ENCODE assay signal across 1 cellular context in the genomic region with DNA sequence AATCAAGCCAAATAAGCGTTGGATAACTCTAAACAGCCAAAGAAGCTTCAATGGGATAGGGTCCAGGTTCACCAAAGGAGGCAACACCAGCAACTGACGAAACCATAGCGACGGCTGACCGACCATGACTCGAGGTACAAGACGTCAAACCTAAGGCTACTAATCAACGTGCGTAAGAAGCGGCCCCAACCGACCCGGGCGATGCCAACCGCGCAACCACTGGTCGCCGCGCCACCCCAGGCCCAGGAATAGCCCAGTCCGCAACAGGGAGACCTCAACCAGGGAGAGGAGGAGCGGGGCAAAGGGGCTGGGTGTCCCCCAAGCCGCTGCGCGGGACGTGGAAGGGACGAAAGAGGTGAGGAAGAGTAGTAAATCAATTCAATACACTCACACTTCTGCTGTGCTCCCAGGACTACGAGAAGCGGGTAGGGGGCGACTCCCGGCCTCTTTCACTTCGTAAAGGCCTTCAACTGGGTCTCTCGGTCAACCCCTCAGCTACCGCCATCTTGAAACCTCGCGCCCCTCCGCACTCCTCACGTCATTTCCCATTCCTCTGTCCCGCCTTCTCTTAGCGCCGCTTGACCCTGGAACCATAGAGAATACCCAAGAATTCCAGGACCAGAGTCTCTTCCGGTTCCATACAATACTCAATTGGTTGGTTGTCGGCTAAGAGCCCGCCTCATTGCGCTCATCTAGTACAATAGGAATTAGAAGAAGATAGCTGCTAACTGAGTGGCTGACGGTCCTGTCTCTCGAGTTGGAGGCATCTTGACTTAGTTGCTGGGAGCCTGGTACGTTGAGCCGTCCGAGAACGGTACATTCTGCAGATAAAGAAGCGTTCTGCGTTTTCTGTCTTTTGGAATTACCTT.
TF ChIP-seq lines count a peak whose summit lies in the region.

A gene with protein sequence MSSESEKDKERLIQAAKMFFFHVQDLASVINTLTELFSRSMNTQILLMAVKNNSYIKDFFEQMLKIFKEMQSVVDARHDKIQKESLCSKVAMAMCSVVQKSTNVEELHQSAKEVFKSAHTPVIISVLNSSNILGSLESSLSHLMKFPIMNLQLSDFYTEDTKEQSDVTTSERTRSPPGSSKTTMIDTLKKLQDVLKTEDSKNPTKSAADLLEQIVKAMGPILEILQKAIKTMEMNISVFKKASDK (plus strand): TSS at position 710 of the 869 bp plus-strand sequence. CDS start 19,266 bp downstream, outside the sequence.
A gene (minus strand): TSS at position 518 of the 869 bp plus-strand sequence. CDS start 2,095 bp downstream, outside the sequence.

TF ChIP-seq in HepG2, 621 proteins besides CTCF, POLR2A, EP300 and RAD21 (continued from another document and continues in another):
- TF ChIP-seq, protein P1, sequence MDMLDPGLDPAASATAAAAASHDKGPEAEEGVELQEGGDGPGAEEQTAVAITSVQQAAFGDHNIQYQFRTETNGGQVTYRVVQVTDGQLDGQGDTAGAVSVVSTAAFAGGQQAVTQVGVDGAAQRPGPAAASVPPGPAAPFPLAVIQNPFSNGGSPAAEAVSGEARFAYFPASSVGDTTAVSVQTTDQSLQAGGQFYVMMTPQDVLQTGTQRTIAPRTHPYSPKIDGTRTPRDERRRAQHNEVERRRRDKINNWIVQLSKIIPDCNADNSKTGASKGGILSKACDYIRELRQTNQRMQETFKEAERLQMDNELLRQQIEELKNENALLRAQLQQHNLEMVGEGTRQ (IDR thresholded peaks at IDR 0.05; ENCODE audit: low read depth, low read length), result no peak
- TF ChIP-seq, protein P1 (CRISPR knock-in tag; IDR thresholded peaks at IDR 0.05; ENCODE audit: borderline replicate concordance), result no peak
- TF ChIP-seq SMARCC2 (IDR thresholded peaks at IDR 0.05), result no peak
- TF ChIP-seq ZNF431 (CRISPR knock-in tag; IDR thresholded peaks at IDR 0.05; ENCODE audit: borderline replicate concordance, low read depth), result no peak
- TF ChIP-seq KDM4B (CRISPR knock-in tag; IDR thresholded peaks at IDR 0.05), result no peak
- TF ChIP-seq, protein P2, sequence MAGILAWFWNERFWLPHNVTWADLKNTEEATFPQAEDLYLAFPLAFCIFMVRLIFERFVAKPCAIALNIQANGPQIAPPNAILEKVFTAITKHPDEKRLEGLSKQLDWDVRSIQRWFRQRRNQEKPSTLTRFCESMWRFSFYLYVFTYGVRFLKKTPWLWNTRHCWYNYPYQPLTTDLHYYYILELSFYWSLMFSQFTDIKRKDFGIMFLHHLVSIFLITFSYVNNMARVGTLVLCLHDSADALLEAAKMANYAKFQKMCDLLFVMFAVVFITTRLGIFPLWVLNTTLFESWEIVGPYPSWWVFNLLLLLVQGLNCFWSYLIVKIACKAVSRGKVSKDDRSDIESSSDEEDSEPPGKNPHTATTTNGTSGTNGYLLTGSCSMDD (CRISPR knock-in tag; IDR thresholded peaks at IDR 0.05), result no peak
- TF ChIP-seq, protein P3, sequence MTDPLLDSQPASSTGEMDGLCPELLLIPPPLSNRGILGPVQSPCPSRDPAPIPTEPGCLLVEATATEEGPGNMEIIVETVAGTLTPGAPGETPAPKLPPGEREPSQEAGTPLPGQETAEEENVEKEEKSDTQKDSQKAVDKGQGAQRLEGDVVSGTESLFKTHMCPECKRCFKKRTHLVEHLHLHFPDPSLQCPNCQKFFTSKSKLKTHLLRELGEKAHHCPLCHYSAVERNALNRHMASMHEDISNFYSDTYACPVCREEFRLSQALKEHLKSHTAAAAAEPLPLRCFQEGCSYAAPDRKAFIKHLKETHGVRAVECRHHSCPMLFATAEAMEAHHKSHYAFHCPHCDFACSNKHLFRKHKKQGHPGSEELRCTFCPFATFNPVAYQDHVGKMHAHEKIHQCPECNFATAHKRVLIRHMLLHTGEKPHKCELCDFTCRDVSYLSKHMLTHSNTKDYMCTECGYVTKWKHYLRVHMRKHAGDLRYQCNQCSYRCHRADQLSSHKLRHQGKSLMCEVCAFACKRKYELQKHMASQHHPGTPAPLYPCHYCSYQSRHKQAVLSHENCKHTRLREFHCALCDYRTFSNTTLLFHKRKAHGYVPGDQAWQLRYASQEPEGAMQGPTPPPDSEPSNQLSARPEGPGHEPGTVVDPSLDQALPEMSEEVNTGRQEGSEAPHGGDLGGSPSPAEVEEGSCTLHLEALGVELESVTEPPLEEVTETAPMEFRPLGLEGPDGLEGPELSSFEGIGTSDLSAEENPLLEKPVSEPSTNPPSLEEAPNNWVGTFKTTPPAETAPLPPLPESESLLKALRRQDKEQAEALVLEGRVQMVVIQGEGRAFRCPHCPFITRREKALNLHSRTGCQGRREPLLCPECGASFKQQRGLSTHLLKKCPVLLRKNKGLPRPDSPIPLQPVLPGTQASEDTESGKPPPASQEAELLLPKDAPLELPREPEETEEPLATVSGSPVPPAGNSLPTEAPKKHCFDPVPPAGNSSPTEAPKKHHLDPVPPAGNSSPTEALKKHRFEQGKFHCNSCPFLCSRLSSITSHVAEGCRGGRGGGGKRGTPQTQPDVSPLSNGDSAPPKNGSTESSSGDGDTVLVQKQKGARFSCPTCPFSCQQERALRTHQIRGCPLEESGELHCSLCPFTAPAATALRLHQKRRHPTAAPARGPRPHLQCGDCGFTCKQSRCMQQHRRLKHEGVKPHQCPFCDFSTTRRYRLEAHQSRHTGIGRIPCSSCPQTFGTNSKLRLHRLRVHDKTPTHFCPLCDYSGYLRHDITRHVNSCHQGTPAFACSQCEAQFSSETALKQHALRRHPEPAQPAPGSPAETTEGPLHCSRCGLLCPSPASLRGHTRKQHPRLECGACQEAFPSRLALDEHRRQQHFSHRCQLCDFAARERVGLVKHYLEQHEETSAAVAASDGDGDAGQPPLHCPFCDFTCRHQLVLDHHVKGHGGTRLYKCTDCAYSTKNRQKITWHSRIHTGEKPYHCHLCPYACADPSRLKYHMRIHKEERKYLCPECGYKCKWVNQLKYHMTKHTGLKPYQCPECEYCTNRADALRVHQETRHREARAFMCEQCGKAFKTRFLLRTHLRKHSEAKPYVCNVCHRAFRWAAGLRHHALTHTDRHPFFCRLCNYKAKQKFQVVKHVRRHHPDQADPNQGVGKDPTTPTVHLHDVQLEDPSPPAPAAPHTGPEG (CRISPR knock-in tag; IDR thresholded peaks at IDR 0.05), result no peak
- TF ChIP-seq, protein P4, sequence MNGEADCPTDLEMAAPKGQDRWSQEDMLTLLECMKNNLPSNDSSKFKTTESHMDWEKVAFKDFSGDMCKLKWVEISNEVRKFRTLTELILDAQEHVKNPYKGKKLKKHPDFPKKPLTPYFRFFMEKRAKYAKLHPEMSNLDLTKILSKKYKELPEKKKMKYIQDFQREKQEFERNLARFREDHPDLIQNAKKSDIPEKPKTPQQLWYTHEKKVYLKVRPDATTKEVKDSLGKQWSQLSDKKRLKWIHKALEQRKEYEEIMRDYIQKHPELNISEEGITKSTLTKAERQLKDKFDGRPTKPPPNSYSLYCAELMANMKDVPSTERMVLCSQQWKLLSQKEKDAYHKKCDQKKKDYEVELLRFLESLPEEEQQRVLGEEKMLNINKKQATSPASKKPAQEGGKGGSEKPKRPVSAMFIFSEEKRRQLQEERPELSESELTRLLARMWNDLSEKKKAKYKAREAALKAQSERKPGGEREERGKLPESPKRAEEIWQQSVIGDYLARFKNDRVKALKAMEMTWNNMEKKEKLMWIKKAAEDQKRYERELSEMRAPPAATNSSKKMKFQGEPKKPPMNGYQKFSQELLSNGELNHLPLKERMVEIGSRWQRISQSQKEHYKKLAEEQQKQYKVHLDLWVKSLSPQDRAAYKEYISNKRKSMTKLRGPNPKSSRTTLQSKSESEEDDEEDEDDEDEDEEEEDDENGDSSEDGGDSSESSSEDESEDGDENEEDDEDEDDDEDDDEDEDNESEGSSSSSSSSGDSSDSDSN (CRISPR knock-in tag; IDR thresholded peaks at IDR 0.05), result no peak; the same call in 1 of the 2 replicates
- TF ChIP-seq, protein P5, sequence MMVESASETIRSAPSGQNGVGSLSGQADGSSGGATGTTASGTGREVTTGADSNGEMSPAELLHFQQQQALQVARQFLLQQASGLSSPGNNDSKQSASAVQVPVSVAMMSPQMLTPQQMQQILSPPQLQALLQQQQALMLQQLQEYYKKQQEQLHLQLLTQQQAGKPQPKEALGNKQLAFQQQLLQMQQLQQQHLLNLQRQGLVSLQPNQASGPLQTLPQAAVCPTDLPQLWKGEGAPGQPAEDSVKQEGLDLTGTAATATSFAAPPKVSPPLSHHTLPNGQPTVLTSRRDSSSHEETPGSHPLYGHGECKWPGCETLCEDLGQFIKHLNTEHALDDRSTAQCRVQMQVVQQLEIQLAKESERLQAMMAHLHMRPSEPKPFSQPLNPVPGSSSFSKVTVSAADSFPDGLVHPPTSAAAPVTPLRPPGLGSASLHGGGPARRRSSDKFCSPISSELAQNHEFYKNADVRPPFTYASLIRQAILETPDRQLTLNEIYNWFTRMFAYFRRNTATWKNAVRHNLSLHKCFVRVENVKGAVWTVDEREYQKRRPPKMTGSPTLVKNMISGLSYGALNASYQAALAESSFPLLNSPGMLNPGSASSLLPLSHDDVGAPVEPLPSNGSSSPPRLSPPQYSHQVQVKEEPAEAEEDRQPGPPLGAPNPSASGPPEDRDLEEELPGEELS (CRISPR knock-in tag; IDR thresholded peaks at IDR 0.05), result no peak
- no peak for TF ChIP-seq REPIN1 (CRISPR knock-in tag; IDR thresholded peaks at IDR 0.05; ENCODE audit: borderline replicate concordance, low read depth)
- TF ChIP-seq MLLT10 (CRISPR knock-in tag; IDR thresholded peaks at IDR 0.05), result no peak
- TF ChIP-seq, protein P6, sequence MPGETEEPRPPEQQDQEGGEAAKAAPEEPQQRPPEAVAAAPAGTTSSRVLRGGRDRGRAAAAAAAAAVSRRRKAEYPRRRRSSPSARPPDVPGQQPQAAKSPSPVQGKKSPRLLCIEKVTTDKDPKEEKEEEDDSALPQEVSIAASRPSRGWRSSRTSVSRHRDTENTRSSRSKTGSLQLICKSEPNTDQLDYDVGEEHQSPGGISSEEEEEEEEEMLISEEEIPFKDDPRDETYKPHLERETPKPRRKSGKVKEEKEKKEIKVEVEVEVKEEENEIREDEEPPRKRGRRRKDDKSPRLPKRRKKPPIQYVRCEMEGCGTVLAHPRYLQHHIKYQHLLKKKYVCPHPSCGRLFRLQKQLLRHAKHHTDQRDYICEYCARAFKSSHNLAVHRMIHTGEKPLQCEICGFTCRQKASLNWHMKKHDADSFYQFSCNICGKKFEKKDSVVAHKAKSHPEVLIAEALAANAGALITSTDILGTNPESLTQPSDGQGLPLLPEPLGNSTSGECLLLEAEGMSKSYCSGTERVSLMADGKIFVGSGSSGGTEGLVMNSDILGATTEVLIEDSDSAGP (CRISPR knock-in tag; IDR thresholded peaks at IDR 0.05; ENCODE audit: borderline replicate concordance), result peak; percentile 52; the same call in 1 of the 2 replicates
- TF ChIP-seq ADNP (CRISPR knock-in tag; IDR thresholded peaks at IDR 0.05), result no peak
- TF ChIP-seq FIP1L1 (IDR thresholded peaks at IDR 0.05; ENCODE audit: borderline replicate concordance, insufficient read depth, low read depth, low read length), result no peak
- TF ChIP-seq FOSL1 (CRISPR knock-in tag; IDR thresholded peaks at IDR 0.05; ENCODE audit: borderline replicate concordance), result no peak
- TF ChIP-seq HDAC1 (CRISPR knock-in tag; IDR thresholded peaks at IDR 0.05), result peak; percentile 78
- no peak for TF ChIP-seq SNAPC2 (CRISPR knock-in tag; IDR thresholded peaks at IDR 0.05)
- no peak for TF ChIP-seq HMGA1 (CRISPR knock-in tag; conservative IDR thresholded peaks at IDR 0.05)
- peak; percentile 95 for TF ChIP-seq ZMYM4 (CRISPR knock-in tag; IDR thresholded peaks at IDR 0.05)
- no peak for TF ChIP-seq ZNF34 (CRISPR knock-in tag; IDR thresholded peaks at IDR 0.05; ENCODE audit: borderline replicate concordance)
- TF ChIP-seq ZNF232 (CRISPR knock-in tag; IDR thresholded peaks at IDR 0.05; ENCODE audit: borderline replicate concordance), result no peak
- TF ChIP-seq, protein P7, sequence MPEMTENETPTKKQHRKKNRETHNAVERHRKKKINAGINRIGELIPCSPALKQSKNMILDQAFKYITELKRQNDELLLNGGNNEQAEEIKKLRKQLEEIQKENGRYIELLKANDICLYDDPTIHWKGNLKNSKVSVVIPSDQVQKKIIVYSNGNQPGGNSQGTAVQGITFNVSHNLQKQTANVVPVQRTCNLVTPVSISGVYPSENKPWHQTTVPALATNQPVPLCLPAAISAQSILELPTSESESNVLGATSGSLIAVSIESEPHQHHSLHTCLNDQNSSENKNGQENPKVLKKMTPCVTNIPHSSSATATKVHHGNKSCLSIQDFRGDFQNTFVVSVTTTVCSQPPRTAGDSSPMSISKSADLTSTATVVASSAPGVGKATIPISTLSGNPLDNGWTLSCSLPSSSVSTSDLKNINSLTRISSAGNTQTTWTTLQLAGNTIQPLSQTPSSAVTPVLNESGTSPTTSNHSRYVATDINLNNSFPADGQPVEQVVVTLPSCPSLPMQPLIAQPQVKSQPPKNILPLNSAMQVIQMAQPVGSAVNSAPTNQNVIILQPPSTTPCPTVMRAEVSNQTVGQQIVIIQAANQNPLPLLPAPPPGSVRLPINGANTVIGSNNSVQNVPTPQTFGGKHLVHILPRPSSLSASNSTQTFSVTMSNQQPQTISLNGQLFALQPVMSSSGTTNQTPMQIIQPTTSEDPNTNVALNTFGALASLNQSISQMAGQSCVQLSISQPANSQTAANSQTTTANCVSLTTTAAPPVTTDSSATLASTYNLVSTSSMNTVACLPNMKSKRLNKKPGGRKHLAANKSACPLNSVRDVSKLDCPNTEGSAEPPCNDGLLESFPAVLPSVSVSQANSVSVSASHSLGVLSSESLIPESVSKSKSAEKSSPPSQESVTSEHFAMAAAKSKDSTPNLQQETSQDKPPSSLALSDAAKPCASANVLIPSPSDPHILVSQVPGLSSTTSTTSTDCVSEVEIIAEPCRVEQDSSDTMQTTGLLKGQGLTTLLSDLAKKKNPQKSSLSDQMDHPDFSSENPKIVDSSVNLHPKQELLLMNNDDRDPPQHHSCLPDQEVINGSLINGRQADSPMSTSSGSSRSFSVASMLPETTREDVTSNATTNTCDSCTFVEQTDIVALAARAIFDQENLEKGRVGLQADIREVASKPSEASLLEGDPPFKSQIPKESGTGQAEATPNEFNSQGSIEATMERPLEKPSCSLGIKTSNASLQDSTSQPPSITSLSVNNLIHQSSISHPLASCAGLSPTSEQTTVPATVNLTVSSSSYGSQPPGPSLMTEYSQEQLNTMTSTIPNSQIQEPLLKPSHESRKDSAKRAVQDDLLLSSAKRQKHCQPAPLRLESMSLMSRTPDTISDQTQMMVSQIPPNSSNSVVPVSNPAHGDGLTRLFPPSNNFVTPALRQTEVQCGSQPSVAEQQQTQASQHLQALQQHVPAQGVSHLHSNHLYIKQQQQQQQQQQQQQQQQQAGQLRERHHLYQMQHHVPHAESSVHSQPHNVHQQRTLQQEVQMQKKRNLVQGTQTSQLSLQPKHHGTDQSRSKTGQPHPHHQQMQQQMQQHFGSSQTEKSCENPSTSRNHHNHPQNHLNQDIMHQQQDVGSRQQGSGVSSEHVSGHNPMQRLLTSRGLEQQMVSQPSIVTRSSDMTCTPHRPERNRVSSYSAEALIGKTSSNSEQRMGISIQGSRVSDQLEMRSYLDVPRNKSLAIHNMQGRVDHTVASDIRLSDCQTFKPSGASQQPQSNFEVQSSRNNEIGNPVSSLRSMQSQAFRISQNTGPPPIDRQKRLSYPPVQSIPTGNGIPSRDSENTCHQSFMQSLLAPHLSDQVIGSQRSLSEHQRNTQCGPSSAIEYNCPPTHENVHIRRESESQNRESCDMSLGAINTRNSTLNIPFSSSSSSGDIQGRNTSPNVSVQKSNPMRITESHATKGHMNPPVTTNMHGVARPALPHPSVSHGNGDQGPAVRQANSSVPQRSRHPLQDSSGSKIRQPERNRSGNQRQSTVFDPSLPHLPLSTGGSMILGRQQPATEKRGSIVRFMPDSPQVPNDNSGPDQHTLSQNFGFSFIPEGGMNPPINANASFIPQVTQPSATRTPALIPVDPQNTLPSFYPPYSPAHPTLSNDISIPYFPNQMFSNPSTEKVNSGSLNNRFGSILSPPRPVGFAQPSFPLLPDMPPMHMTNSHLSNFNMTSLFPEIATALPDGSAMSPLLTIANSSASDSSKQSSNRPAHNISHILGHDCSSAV (CRISPR knock-in tag; IDR thresholded peaks at IDR 0.05; ENCODE audit: borderline replicate concordance), result no peak
